ENCODE assay signal across 15 cellular contexts in the genomic region with DNA sequence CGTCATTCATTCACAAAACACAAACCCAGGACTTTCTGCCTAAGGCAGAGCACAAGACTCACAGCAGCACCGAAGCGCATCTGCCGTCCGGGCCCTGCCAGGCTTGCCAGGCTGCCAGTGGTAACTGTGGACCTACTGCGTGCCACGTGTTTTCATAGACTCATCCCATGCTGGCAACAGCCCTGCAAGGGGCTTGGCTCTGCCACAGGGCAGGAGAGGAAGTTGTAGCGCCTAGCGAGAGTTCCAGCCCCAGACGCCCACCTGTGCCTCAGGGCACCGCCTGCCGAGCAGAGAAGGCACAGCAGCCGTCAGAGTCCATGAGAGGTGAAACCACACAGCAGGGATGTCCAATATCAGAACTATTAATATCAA.
"Had no signal": no experiment of that assay in that cellular context is flagged by ENCODE, and none has a peak within 500 bp of the region (broad histone marks: within the 10 kb centered on the region; RNA-seq: fewer than 3 reads in every experiment).

No MANE protein-coding gene starts in this region.

- ATAC-seq: activated T-helper 17 cell treated with anti-CD3 and anti-CD28 coated beads, Interleukin-2, amount 50 U/mL, for 72 hours; stimulated activated naive CD8-positive, alpha-beta T cell treated with anti-CD3 and anti-CD28 coated beads, Interleukin-15, amount 100 ng/mL, for 72 hours had no signal

- H3K27ac Mint-ChIP-seq: activated T-helper 17 cell treated with anti-CD3 and anti-CD28 coated beads, Interleukin-2, amount 50 U/mL, for 72 hours; progenitor cell of endocrine pancreas; WTC11 had no signal

- H3K27me3 ChIP-seq: heart left ventricle, right atrium auricular region, tibial nerve had no signal

- H3K9me3 Mint-ChIP-seq: activated T-cell treated with anti-CD3 and anti-CD28 coated beads, Interleukin-2, amount 50 U/mL, for 24 hours; activated T-helper 17 cell treated with anti-CD3 and anti-CD28 coated beads, Interleukin-2, amount 50 U/mL, for 72 hours; stimulated activated effector memory CD8-positive, alpha-beta T cell treated with anti-CD3 and anti-CD28 coated beads, Interleukin-12 subunit alpha, Interleukin-12 subunit beta, amount 100 ng/mL, for 72 hours; stimulated activated naive CD8-positive, alpha-beta T cell treated with anti-CD3 and anti-CD28 coated beads, Interleukin-15, amount 100 ng/mL, for 72 hours had no signal

- H3K4me1 ChIP-seq: heart left ventricle, right atrium auricular region, tibial nerve had no signal

- H3K27me3 Mint-ChIP-seq: activated T-cell treated with anti-CD3 and anti-CD28 coated beads, Interleukin-2, amount 50 U/mL, for 24 hours; activated T-helper 17 cell treated with anti-CD3 and anti-CD28 coated beads, Interleukin-2, amount 50 U/mL, for 72 hours; memory B cell; progenitor cell of endocrine pancreas; stimulated activated naive CD8-positive, alpha-beta T cell treated with anti-CD3 and anti-CD28 coated beads, Interleukin-15, amount 100 ng/mL, for 72 hours had no signal

- H3K4me3 Mint-ChIP-seq: activated T-cell treated with anti-CD3 and anti-CD28 coated beads, Interleukin-2, amount 50 U/mL, for 24 hours; activated T-helper 17 cell treated with anti-CD3 and anti-CD28 coated beads, Interleukin-2, amount 50 U/mL, for 72 hours; memory B cell; stimulated activated effector memory CD8-positive, alpha-beta T cell treated with anti-CD3 and anti-CD28 coated beads, Interleukin-12 subunit alpha, Interleukin-12 subunit beta, amount 100 ng/mL, for 72 hours; stimulated activated naive CD8-positive, alpha-beta T cell treated with anti-CD3 and anti-CD28 coated beads, Interleukin-15, amount 100 ng/mL, for 72 hours; WTC11 had no signal

- H3K27ac ChIP-seq: coronary artery, epithelial cell of prostate, heart left ventricle, right atrium auricular region, tibial nerve had no signal

- DNase-seq: activated T-cell treated with anti-CD3 and anti-CD28 coated beads, Interleukin-2, amount 50 U/mL, for 24 hours; heart left ventricle; left cardiac atrium; stimulated activated CD4-positive, alpha-beta T cell treated with anti-CD3 and anti-CD28 coated beads, Interleukin-2, amount 100 ng/mL, for 24 hours; stimulated activated naive CD8-positive, alpha-beta T cell treated with anti-CD3 and anti-CD28 coated beads, Interleukin-15, amount 100 ng/mL, for 72 hours; T1000 had no signal

- H3K4me1 Mint-ChIP-seq: activated T-helper 17 cell treated with anti-CD3 and anti-CD28 coated beads, Interleukin-2, amount 50 U/mL, for 72 hours; stimulated activated effector memory CD8-positive, alpha-beta T cell treated with anti-CD3 and anti-CD28 coated beads, Interleukin-12 subunit alpha, Interleukin-12 subunit beta, amount 100 ng/mL, for 72 hours; stimulated activated naive CD8-positive, alpha-beta T cell treated with anti-CD3 and anti-CD28 coated beads, Interleukin-15, amount 100 ng/mL, for 72 hours had no signal

- H3K9me3 ChIP-seq: heart left ventricle, right atrium auricular region, tibial nerve had no signal

- H3K4me3 ChIP-seq: coronary artery, heart left ventricle, right atrium auricular region, tibial nerve had no signal
